Comparison of ENCODE assay signal across 9 cellular contexts in the genomic region with DNA sequence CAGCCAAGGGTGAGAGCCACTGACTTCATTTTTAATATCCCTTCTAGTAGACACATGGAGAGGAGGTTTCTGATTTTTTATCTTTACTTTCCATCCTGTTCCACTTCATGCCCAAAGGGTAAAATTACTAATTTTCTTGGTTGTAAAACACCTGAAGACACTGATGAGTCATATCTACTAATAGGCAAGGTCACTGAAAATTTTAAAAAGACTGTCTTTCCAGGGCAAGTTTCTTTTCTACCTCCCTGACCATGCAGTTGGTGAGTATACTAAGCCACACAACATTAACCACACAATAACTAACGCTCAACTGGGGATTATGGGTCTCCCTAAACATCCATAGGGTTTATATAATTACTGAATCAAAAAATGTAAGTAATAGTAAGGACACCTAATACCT.
"Had no signal": no experiment of that assay in that cellular context is flagged by ENCODE, and none has a peak within 500 bp of the region (broad histone marks: within the 10 kb centered on the region; RNA-seq: fewer than 3 reads in every experiment).

No MANE protein-coding gene starts in this region.

- H2AFZ ChIP-seq: GM23338 had no signal

- ATAC-seq: GM23338, K562 had no signal

- FAIRE-seq: H1, H54, HTR-8/SVneo, K562 had no signal

- H3K4me2 ChIP-seq: GM23338 had no signal

- DNase-seq: H9, HCEC 1CT, IMR-90, KG1 had no signal

- H3K4me3 ChIP-seq: GM23338, K562 had no signal
